ENCODE assay signal across 24 cellular contexts in genomic region chr7:92750961-92751360, GRCh38.
DNase-seq lines count a peak whose midpoint lies in the region; ATAC-seq and FAIRE-seq lines count a peak whose summit lies in the region.
"Had no signal": no experiment of that assay in that cellular context is flagged by ENCODE, and none has a peak within 500 bp of the region (broad histone marks: within the 10 kb centered on the region; RNA-seq: fewer than 3 reads in every experiment).

No MANE protein-coding gene starts in this region.

- H3K27ac Mint-ChIP-seq in activated T-cell treated with anti-CD3 and anti-CD28 coated beads, Interleukin-2, amount 50 U/mL, for 72 hours, result peak overlapping the region; percentile 82
- H3K27ac Mint-ChIP-seq in activated CD4-positive, alpha-beta T cell treated with anti-CD3 and anti-CD28 coated beads, Interleukin-2, amount 10 ng/mL, durations not matched to agents 24 days and 14 days, result no peak overlapping the region
- H3K27ac Mint-ChIP-seq: activated CD8-positive, alpha-beta T cell treated with anti-CD3 and anti-CD28 coated beads, Interleukin-2, amount 10 ng/mL, durations not matched to agents 7 days and 5 days; activated naive CD4-positive, alpha-beta T cell treated with anti-CD3 and anti-CD28 coated beads, Interleukin-2, amount 50 U/mL, for 72 hours had no signal

- no peaks in the 10 kb centered on the region for H3K9me3 ChIP-seq in skeletal muscle satellite cell (replicated peaks; ENCODE audit: low read length)
- H3K9me3 ChIP-seq: heart left ventricle, right atrium auricular region had no signal

- H3K4me1 Mint-ChIP-seq in activated T-cell treated with anti-CD3 and anti-CD28 coated beads, Interleukin-2, amount 50 U/mL, for 72 hours (ENCODE audit: low read depth), result peaks cover 94% of the 10 kb centered on the region
- peaks cover 56% of the 10 kb centered on the region for H3K4me1 Mint-ChIP-seq in activated CD4-positive, alpha-beta T cell treated with anti-CD3 and anti-CD28 coated beads, Interleukin-2, amount 10 ng/mL, durations not matched to agents 24 days and 14 days

- H3K36me3 ChIP-seq in skeletal muscle satellite cell (ENCODE audit: insufficient read depth, low read length), result no peaks in the 10 kb centered on the region
- H3K36me3 ChIP-seq: heart left ventricle, right atrium auricular region had no signal

- peak; percentile 10 for FAIRE-seq in RCC 7860 (lab: Jason Lieb, UNC)
- FAIRE-seq: colon, D721Med had no signal

- ATAC-seq in activated T-cell treated with anti-CD3 and anti-CD28 coated beads, Interleukin-2, amount 50 U/mL, for 72 hours (replicated peaks in 1 of 2), result no peak
- ATAC-seq: activated CD8-positive, alpha-beta T cell treated with anti-CD3 and anti-CD28 coated beads, Interleukin-2, amount 10 ng/mL, durations not matched to agents 7 days and 5 days; activated naive CD4-positive, alpha-beta T cell treated with anti-CD3 and anti-CD28 coated beads, Interleukin-2, amount 50 U/mL, for 72 hours; activated T-cell treated with anti-CD3 and anti-CD28 coated beads, Interleukin-2, amount 50 U/mL, for 4 hours; heart left ventricle had no signal

- no peak overlapping the region for H3K4me3 ChIP-seq in skeletal muscle satellite cell (ENCODE audit: low read length)
- H3K4me3 ChIP-seq: BLaER1, heart left ventricle, right atrium auricular region, SK-N-MC had no signal

- DNase-seq in activated T-cell treated with anti-CD3 and anti-CD28 coated beads, Interleukin-2, amount 50 U/mL, for 72 hours, result no peak
- DNase-seq in activated T-cell treated with anti-CD3 and anti-CD28 coated beads, Interleukin-2, amount 50 U/mL, for 1 hour, result no peak
- no peak for DNase-seq in RCC 7860 (ENCODE audit: low spot score)
- peak; percentile 41 for DNase-seq in fibroblast of peridontal ligament (ENCODE audit: extremely low read depth)
- no peak for DNase-seq in DMS153 (lab: John Stamatoyannopoulos, UW)
- no peak for DNase-seq in activated CD4-positive, alpha-beta T cell treated with anti-CD3 and anti-CD28 coated beads, Interleukin-2, amount 10 ng/mL, durations not matched to agents 24 days and 14 days
- DNase-seq in NCI-H2107 (lab: John Stamatoyannopoulos, UW), result no peak
- DNase-seq: activated CD4-positive, CD25-positive, alpha-beta regulatory T cell; activated CD8-positive, alpha-beta T cell treated with anti-CD3 and anti-CD28 coated beads, Interleukin-2, amount 10 ng/mL, durations not matched to agents 7 days and 5 days; activated T-cell treated with anti-CD3 and anti-CD28 coated beads, Interleukin-2, amount 50 U/mL, for 4 hours; GDM1; heart left ventricle; immature natural killer cell; NCI-H82; nucleus accumbens; substantia nigra; T-helper 9 cell had no signal

- H3K27me3 ChIP-seq in skeletal muscle satellite cell (ENCODE audit: control insufficient read depth, insufficient read depth, low read length), result no peaks in the 10 kb centered on the region
- H3K27me3 ChIP-seq: BLaER1, heart left ventricle, right atrium auricular region had no signal

- H3K4me3 Mint-ChIP-seq in activated T-cell treated with anti-CD3 and anti-CD28 coated beads, Interleukin-2, amount 50 U/mL, for 72 hours, result peak overlapping the region in 1 of 2 donors; percentile 55
- H3K4me3 Mint-ChIP-seq in activated CD4-positive, alpha-beta T cell treated with anti-CD3 and anti-CD28 coated beads, Interleukin-2, amount 10 ng/mL, durations not matched to agents 24 days and 14 days, result no peak overlapping the region
- H3K4me3 Mint-ChIP-seq: activated CD8-positive, alpha-beta T cell treated with anti-CD3 and anti-CD28 coated beads, Interleukin-2, amount 10 ng/mL, durations not matched to agents 7 days and 5 days; activated T-cell treated with anti-CD3 and anti-CD28 coated beads, Interleukin-2, amount 50 U/mL, for 4 hours; immature natural killer cell had no signal

- peak overlapping the region; percentile 73 for H3K9ac ChIP-seq in skeletal muscle satellite cell (ENCODE audit: low read depth, low read length)
- H3K9ac ChIP-seq: BLaER1 had no signal

- H3K4me1 ChIP-seq in skeletal muscle satellite cell (ENCODE audit: control insufficient read depth, insufficient read depth, low read length), result peaks cover 78% of the 10 kb centered on the region
- H3K4me1 ChIP-seq: right atrium auricular region had no signal

- H3K27me3 Mint-ChIP-seq in activated T-cell treated with anti-CD3 and anti-CD28 coated beads, Interleukin-2, amount 50 U/mL, for 72 hours (ENCODE audit: low read depth), result no peaks in the 10 kb centered on the region
- H3K27me3 Mint-ChIP-seq in activated CD4-positive, alpha-beta T cell treated with anti-CD3 and anti-CD28 coated beads, Interleukin-2, amount 10 ng/mL, durations not matched to agents 24 days and 14 days, result no peaks in the 10 kb centered on the region

- H3K9me3 Mint-ChIP-seq in activated T-cell treated with anti-CD3 and anti-CD28 coated beads, Interleukin-2, amount 50 U/mL, for 72 hours, result peaks cover 0 to 2% of the 10 kb centered on the region in 2 donors
- H3K9me3 Mint-ChIP-seq in activated CD4-positive, alpha-beta T cell treated with anti-CD3 and anti-CD28 coated beads, Interleukin-2, amount 10 ng/mL, durations not matched to agents 24 days and 14 days, result peaks cover 3% of the 10 kb centered on the region
- H3K9me3 Mint-ChIP-seq: activated T-cell treated with anti-CD3 and anti-CD28 coated beads, Interleukin-2, amount 50 U/mL, for 4 hours; immature natural killer cell had no signal

- H3K36me3 Mint-ChIP-seq in activated T-cell treated with anti-CD3 and anti-CD28 coated beads, Interleukin-2, amount 50 U/mL, for 72 hours (ENCODE audit: insufficient read depth in 2 of 2), result peaks cover 5 to 49% of the 10 kb centered on the region in 2 donors
- peaks cover 65% of the 10 kb centered on the region for H3K36me3 Mint-ChIP-seq in activated CD4-positive, alpha-beta T cell treated with anti-CD3 and anti-CD28 coated beads, Interleukin-2, amount 10 ng/mL, durations not matched to agents 24 days and 14 days (ENCODE audit: low read depth)

- intact Hi-C loops in activated CD4-positive, alpha-beta T cell treated with anti-CD3 and anti-CD28 coated beads, Interleukin-2, amount 10 ng/mL, durations not matched to agents 24 days and 14 days (cut with micrococcal nuclease), result no loop called here

- H3K4me2 ChIP-seq in skeletal muscle satellite cell (ENCODE audit: low read length), result peak overlapping the region; percentile 67
- H3K4me2 ChIP-seq: BLaER1 had no signal
